17 cellular contexts compared by ENCODE assay signal in genomic region chr19:58351996-58352755, GRCh38.
"Had no signal": no experiment of that assay in that cellular context is flagged by ENCODE, and none has a peak within 500 bp of the region (broad histone marks: within the 10 kb centered on the region; RNA-seq: fewer than 3 reads in every experiment).

No MANE protein-coding gene starts in this region.

- H3K9me3 ChIP-seq: breast epithelium, left ventricle myocardium inferior, mucosa of descending colon, neutrophil, spleen, thyroid gland had no signal

- H3K4me3 ChIP-seq: breast epithelium, left ventricle myocardium inferior, mucosa of descending colon, SK-N-MC, spleen, thyroid gland had no signal

- H3K9me3 Mint-ChIP-seq: activated T-helper 1 cell treated with anti-CD3 and anti-CD28 coated beads, Interleukin-12 subunit alpha, Interleukin-12 subunit beta, Interleukin-2, Interleukin-4 antibody, amounts not matched to agents 30 ng/mL and 10 ng/mL and 1 ng/mL, durations not matched to agents 14 hours and 24 hours and 36 hours; naive B cell had no signal

- H3K27ac ChIP-seq: breast epithelium, left ventricle myocardium inferior, neutrophil, parathyroid adenoma, SK-N-MC, spleen, thyroid gland, WERI-Rb-1 had no signal

- ATAC-seq: mucosa of descending colon had no signal

- H3K9ac ChIP-seq: parathyroid adenoma had no signal

- H2AFZ ChIP-seq: parathyroid adenoma had no signal

- H3K36me3 ChIP-seq: breast epithelium, left ventricle myocardium inferior, neutrophil, thyroid gland, WERI-Rb-1 had no signal

- DNase-seq: activated CD4-positive, alpha-beta T cell treated with anti-CD3 and anti-CD28 coated beads, Interleukin-2, amount 50 U/mL, for 4 hours; cerebellar nuclear complex; effector CD4-positive, alpha-beta T cell; foreskin fibroblast; left ventricle myocardium inferior; mesenchymal stem cell; mucosa of descending colon; naive B cell; spleen; stimulated activated naive CD4-positive, alpha-beta T cell treated with Interleukin-2 at 50 U/mL for 16 hours; thyroid gland; WERI-Rb-1 had no signal

- H3K4me1 ChIP-seq: breast epithelium, parathyroid adenoma had no signal

- H3K27me3 Mint-ChIP-seq: naive B cell had no signal

- H3K4me3 Mint-ChIP-seq: activated T-helper 1 cell treated with anti-CD3 and anti-CD28 coated beads, Interleukin-12 subunit alpha, Interleukin-12 subunit beta, Interleukin-2, Interleukin-4 antibody, amounts not matched to agents 30 ng/mL and 10 ng/mL and 1 ng/mL, durations not matched to agents 14 hours and 24 hours and 36 hours had no signal

- H3K27ac Mint-ChIP-seq: activated T-helper 1 cell treated with anti-CD3 and anti-CD28 coated beads, Interleukin-12 subunit alpha, Interleukin-12 subunit beta, Interleukin-2, Interleukin-4 antibody, amounts not matched to agents 30 ng/mL and 10 ng/mL and 1 ng/mL, durations not matched to agents 14 hours and 24 hours and 36 hours had no signal

- H3K27me3 ChIP-seq: breast epithelium, thyroid gland had no signal
